ENCODE assay signal across 8 cellular contexts in the genomic region with DNA sequence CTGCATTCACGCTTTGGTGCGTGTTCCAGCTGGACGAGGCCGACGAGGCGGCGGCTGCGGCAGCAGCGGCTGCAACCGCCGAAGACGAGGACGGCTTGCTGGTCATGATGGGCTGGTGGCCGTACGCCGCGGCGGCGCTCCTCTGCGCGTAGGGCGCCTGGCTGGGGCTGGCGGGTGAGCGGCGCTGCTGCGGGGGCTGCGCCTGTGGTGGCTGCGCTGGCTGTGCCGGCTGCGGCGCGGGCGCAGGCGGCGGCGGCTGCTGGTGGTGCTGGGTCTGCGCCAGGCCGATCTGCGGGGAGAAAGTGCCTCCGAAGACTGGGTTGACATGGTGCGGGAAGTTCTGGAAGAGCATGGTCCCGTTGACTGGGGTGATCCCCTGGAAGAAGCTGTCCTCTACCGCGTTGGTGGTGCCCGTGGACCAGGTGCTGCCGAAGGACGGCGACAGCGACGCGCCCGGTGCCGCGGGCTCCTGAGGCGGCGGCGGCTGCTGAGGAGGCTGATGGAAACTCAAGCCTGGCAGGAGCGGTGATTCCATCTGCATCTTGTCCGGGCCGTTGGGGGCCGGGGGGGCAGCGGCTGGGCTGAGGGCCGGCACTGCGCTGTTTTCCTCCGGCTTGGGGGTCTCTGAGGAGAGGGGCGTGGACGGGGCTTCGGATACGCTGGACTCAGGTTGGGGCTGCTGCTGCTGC. TPM values are rescaled to one million over a fixed set of nuclear protein-coding genes. Genes with fewer than 3 reads are reported as not detected.
DNase-seq lines count a peak whose midpoint lies in the region; ATAC-seq and TF ChIP-seq lines count a peak whose summit lies in the region.

No MANE protein-coding gene starts in this region.

- H3K4me2 ChIP-seq in IMR-90 (ENCODE audit: low read depth, low read length): peak overlapping the region; percentile 88

- no peak overlapping the region; the same call in 1 of the 2 replicates for H3K27ac ChIP-seq in IMR-90 (ENCODE audit: insufficient read depth, low read length)
- H3K27ac ChIP-seq in effector memory CD4-positive, alpha-beta T cell (ENCODE audit: insufficient read depth, low read length, poor library complexity, severe bottlenecking): peak overlapping the region; percentile 35

- POLR2A ChIA-PET in IMR-90 (lab: Charles Lee; ENCODE audit: unreplicated experiment): no interaction called here

- H3K9me3 ChIP-seq in IMR-90 (ENCODE audit: control insufficient read depth, insufficient read depth, low read length): no peaks in the 10 kb centered on the region
- H3K9me3 ChIP-seq in effector memory CD4-positive, alpha-beta T cell (ENCODE audit: control insufficient read depth, low read length): no peaks in the 10 kb centered on the region

- dilution Hi-C loops in IMR-90 (cut with HindIII; ENCODE audit: low sequenced_read_pairs, unreplicated experiment): no loop called here

- H2BK5ac ChIP-seq in IMR-90 (ENCODE audit: low read depth, low read length, poor library complexity, severe bottlenecking): no peak overlapping the region

- H3K14ac ChIP-seq in IMR-90 (replicated peaks; ENCODE audit: low read depth, low read length): 0 out of 2 replicates have a peak overlapping the region, but pooled peaks have one; percentile 59

- no peak overlapping the region for H2AK5ac ChIP-seq in IMR-90 (ENCODE audit: low read depth, low read length)

- H3K4me1 Mint-ChIP-seq in memory B cell: peaks cover 31% of the 10 kb centered on the region

- peak overlapping the region; percentile 87 for H2AFZ ChIP-seq in IMR-90 (replicated peaks; ENCODE audit: low read length, poor library complexity)

- ATAC-seq in GM19035 (IDR thresholded peaks at IDR 0.05; ENCODE audit: unreplicated experiment): peak; percentile 47
- ATAC-seq in IMR-90 (ENCODE audit: low read depth): peak; percentile 60
- ATAC-seq in memory B cell (ENCODE audit: low read depth): peak; percentile 65

- no peak overlapping the region for H4K5ac ChIP-seq in IMR-90 (ENCODE audit: low read depth, low read length)

- peak overlapping the region; percentile 62 for H3K9ac ChIP-seq in IMR-90 (ENCODE audit: low read depth, low read length)

- H4K20me1 ChIP-seq in IMR-90 (ENCODE audit: insufficient read depth, low read length): no peaks in the 10 kb centered on the region

- CTCF ChIA-PET in IMR-90 (lab: Yijun Ruan, JAX): interaction anchor here (0.5 to 1.6 kb wide), 2 partner anchors 52 to 212 kb away, joined by 3 to 5 read pairs; a partner anchor contains a TSS

- TF ChIP-seq CTCF in IMR-90 (conservative IDR thresholded peaks at IDR 0.05; ENCODE audit: low read depth, low read length): no peak

- no peaks in the 10 kb centered on the region for H3K36me3 ChIP-seq in IMR-90 (ENCODE audit: control insufficient read depth, insufficient read depth, low read length)
- H3K36me3 ChIP-seq in effector memory CD4-positive, alpha-beta T cell (ENCODE audit: control insufficient read depth, insufficient read depth, low read length): no peaks in the 10 kb centered on the region

- no peak overlapping the region for H3K18ac ChIP-seq in IMR-90 (ENCODE audit: low read depth, low read length)

- H4K8ac ChIP-seq in IMR-90 (ENCODE audit: low read depth in 2 of 2, low read length in 2 of 2): no peak overlapping the region

- H3K27me3 Mint-ChIP-seq in memory B cell: no peaks in the 10 kb centered on the region

- H3K9me1 ChIP-seq in IMR-90 (ENCODE audit: insufficient read depth, low read length): no peaks in the 10 kb centered on the region

- peak overlapping the region; percentile 91 for H3K4me3 Mint-ChIP-seq in memory B cell

- H3K79me1 ChIP-seq in IMR-90 (ENCODE audit: low read depth in 1 of 2, low read length in 2 of 2): no peaks in the 10 kb centered on the region; a peak in 1 of 4 replicates

- peaks cover 2% of the 10 kb centered on the region for H3K36me3 Mint-ChIP-seq in memory B cell

- H3K4me1 ChIP-seq in IMR-90 (ENCODE audit: control insufficient read depth, insufficient read depth, low read length): peaks cover 2% of the 10 kb centered on the region; the same call in 1 of the 2 replicates
- peaks cover 8% of the 10 kb centered on the region for H3K4me1 ChIP-seq in effector memory CD4-positive, alpha-beta T cell (ENCODE audit: control insufficient read depth, insufficient read depth, low read length, poor library complexity, severe bottlenecking)

- no TSS peak for BruUV-seq in IMR-90 (replicated peaks; lab: Mats Ljungman, UMichigan)

- intact Hi-C loops in IMR-90 (cut with micrococcal nuclease): loop anchor here (1.0 to 5.0 kb wide), 2 partner anchors 51 to 152 kb away; no protein-coding TSS in a partner anchor

- no peak overlapping the region for H2BK120ac ChIP-seq in IMR-90 (ENCODE audit: low read depth, low read length)

- H3K27me3 ChIP-seq in IMR-90 (ENCODE audit: control insufficient read depth, insufficient read depth, low read length): no peaks in the 10 kb centered on the region
- no peaks in the 10 kb centered on the region for H3K27me3 ChIP-seq in effector memory CD4-positive, alpha-beta T cell (replicated peaks; ENCODE audit: control insufficient read depth, insufficient read depth, low read length, poor library complexity, severe bottlenecking)

- WGBS in IMR-90 (ENCODE audit: extremely low coverage in 2 of 2, insufficient read length in 1 of 2), 2 experiments: 3% methylated on average over 28 of the region's 69 CpGs; no CpG with 5 or more reads in 1 of the 2 experiments

- H3K23ac ChIP-seq in IMR-90 (ENCODE audit: low read depth, low read length): peak overlapping the region; percentile 76; the same call in 1 of the 2 replicates

- in situ Hi-C loops in IMR-90 (cut with MboI; ENCODE audit: low sequenced_read_pairs): no loop called here

- no peak for TF ChIP-seq RAD21 in IMR-90 (IDR thresholded peaks at IDR 0.05; ENCODE audit: low read length)

- H3K9me3 Mint-ChIP-seq in memory B cell: no peaks in the 10 kb centered on the region

- peak overlapping the region; percentile 91 for H3K27ac Mint-ChIP-seq in memory B cell

- no peak overlapping the region for H2BK15ac ChIP-seq in IMR-90 (ENCODE audit: low read depth, low read length)

- peak overlapping the region; percentile 78 for H3K4me3 ChIP-seq in IMR-90 (ENCODE audit: insufficient read depth, low read depth, low read length)
- H3K4me3 ChIP-seq in effector memory CD4-positive, alpha-beta T cell (ENCODE audit: insufficient read depth, low read depth, low read length, poor library complexity, severe bottlenecking): peak overlapping the region; percentile 91

- no peak overlapping the region for H3K56ac ChIP-seq in IMR-90 (ENCODE audit: extremely low read depth, insufficient read depth, low read length)

- no peak overlapping the region for H2AK9ac ChIP-seq in IMR-90 (replicated peaks; ENCODE audit: low read depth, low read length, poor library complexity)

- H3K4ac ChIP-seq in IMR-90 (ENCODE audit: low read depth, low read length): no peak overlapping the region

- no peak overlapping the region for H2BK20ac ChIP-seq in IMR-90 (ENCODE audit: low read depth, low read length)

- H4K91ac ChIP-seq in IMR-90 (ENCODE audit: insufficient read depth, low read depth, low read length): no peak overlapping the region

- no peak for TF ChIP-seq POLR2A in IMR-90 (IDR thresholded peaks at IDR 0.05; ENCODE audit: low read depth, low read length)

- DNase-seq in A172 (ENCODE audit: low spot score) (peak; percentile 7), IMR-90 (peak; percentile 30), memory B cell (ENCODE audit: low spot score in 2 of 2) (peak; percentile 37 to 66), SHP77 (lab: John Stamatoyannopoulos, UW) (no peak)
- peak; percentile 26 to 30 for DNase-seq in activated CD4-positive, alpha-beta T cell treated with anti-CD3 and anti-CD28 coated beads, Interleukin-2, amount 50 U/mL, for 4 hours
- DNase-seq in effector memory CD4-positive, alpha-beta T cell: peak in 1 of 3 donors; percentile 7
- DNase-seq in stimulated activated CD8-positive, alpha-beta memory T cell treated with anti-CD3 and anti-CD28 coated beads, Interleukin-4, amount 100 ng/mL, for 24 hours (ENCODE audit: low read depth): peak; percentile 15

TF ChIP-seq in IMR-90, 13 proteins besides CTCF, POLR2A, EP300 and RAD21 (continues in another document):
- TF ChIP-seq MAFK (IDR thresholded peaks at IDR 0.05; ENCODE audit: low read depth, low read length) (no peak), MAZ (IDR thresholded peaks at IDR 0.05; ENCODE audit: borderline replicate concordance, low read depth, low read length) (no peak), FOS (IDR thresholded peaks at IDR 0.05; ENCODE audit: low read depth, low read length) (no peak), CEBPB (IDR thresholded peaks at IDR 0.05; ENCODE audit: low read depth, low read length) (no peak), RFX5 (IDR thresholded peaks at IDR 0.05; ENCODE audit: low read depth, low read length) (no peak), BHLHE40 (IDR thresholded peaks at IDR 0.05; ENCODE audit: low read depth, low read length) (no peak)
- TF ChIP-seq, protein P1, sequence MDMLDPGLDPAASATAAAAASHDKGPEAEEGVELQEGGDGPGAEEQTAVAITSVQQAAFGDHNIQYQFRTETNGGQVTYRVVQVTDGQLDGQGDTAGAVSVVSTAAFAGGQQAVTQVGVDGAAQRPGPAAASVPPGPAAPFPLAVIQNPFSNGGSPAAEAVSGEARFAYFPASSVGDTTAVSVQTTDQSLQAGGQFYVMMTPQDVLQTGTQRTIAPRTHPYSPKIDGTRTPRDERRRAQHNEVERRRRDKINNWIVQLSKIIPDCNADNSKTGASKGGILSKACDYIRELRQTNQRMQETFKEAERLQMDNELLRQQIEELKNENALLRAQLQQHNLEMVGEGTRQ (IDR thresholded peaks at IDR 0.05; ENCODE audit: low read depth, low read length): no peak
- TF ChIP-seq, protein P2, sequence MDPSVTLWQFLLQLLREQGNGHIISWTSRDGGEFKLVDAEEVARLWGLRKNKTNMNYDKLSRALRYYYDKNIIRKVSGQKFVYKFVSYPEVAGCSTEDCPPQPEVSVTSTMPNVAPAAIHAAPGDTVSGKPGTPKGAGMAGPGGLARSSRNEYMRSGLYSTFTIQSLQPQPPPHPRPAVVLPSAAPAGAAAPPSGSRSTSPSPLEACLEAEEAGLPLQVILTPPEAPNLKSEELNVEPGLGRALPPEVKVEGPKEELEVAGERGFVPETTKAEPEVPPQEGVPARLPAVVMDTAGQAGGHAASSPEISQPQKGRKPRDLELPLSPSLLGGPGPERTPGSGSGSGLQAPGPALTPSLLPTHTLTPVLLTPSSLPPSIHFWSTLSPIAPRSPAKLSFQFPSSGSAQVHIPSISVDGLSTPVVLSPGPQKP (IDR thresholded peaks at IDR 0.05; ENCODE audit: borderline replicate concordance, low read depth, low read length): no peak

RNA-seq across cellular contexts. Expression of a gene that starts 51.1 kb away (rescaled TPM):
- total RNA-seq in A172 (2014; rRNA removed; shearing (Covaris generic)): 0.28 and 0.69 TPM in 2 replicates
- 0.18 and 0.28 TPM in 2 replicates for total RNA-seq in IMR-90 (2012; rRNA removed)
- polyA plus RNA-seq in IMR-90 (2012; rRNA removed): 0.26 and 0.36 TPM in 2 replicates
- 0.13 and 0.21 TPM in 2 replicates for polyA plus RNA-seq in IMR-90 (2012; cell fraction: cytosol; rRNA removed)
- polyA plus RNA-seq in IMR-90 (2012; cell fraction: nucleus; rRNA removed; ENCODE audit: low replicate concordance): 0.69 and 0.72 TPM in 2 replicates

RNA-seq across cellular contexts. Expression of a gene that starts 51.2 kb away (rescaled TPM):
- total RNA-seq in A172 (2014; rRNA removed; shearing (Covaris generic)): 12.5 and 24.0 TPM in 2 replicates
- 14.9 and 20.8 TPM in 2 replicates for total RNA-seq in IMR-90 (2012; rRNA removed)
- 20.3 and 30.0 TPM in 2 replicates for polyA plus RNA-seq in IMR-90 (2012; rRNA removed)
- polyA plus RNA-seq in IMR-90 (2012; cell fraction: cytosol; rRNA removed): 5.3 and 8.8 TPM in 2 replicates
- polyA plus RNA-seq in IMR-90 (2012; cell fraction: nucleus; rRNA removed; ENCODE audit: low replicate concordance): 7.7 and 26.0 TPM in 2 replicates

Comparison
In these comparisons a context has a peak if more than half of its experiments do, and no peak if none do; other contexts are left out.
1. DNase-seq: peak in A172 (single experiment), IMR-90 (single experiment), activated CD4-positive, alpha-beta T cell treated with anti-CD3 and anti-CD28 coated beads, Interleukin-2, amount 50 U/mL, for 4 hours (2 of 2), memory B cell (2 of 2) and stimulated activated CD8-positive, alpha-beta memory T cell treated with anti-CD3 and anti-CD28 coated beads, Interleukin-4, amount 100 ng/mL, for 24 hours (single experiment); none in SHP77 (0 of 2).
2. Peak in every context shown above with its lines, with median percentiles within 50 percentile points of each other: ATAC-seq.